Comparison of ENCODE assay signal across 20 cellular contexts in genomic region chr13:80604094-80604493, GRCh38.
DNase-seq lines count a peak whose midpoint lies in the region; ATAC-seq and TF ChIP-seq lines count a peak whose summit lies in the region.
"Had no signal": no experiment of that assay in that cellular context is flagged by ENCODE, and none has a peak within 500 bp of the region (broad histone marks: within the 10 kb centered on the region; RNA-seq: fewer than 3 reads in every experiment).

No MANE protein-coding gene starts in this region.

- H3K4me1 Mint-ChIP-seq in activated CD4-positive, alpha-beta T cell treated with anti-CD3 and anti-CD28 coated beads, Interleukin-2, amount 10 ng/mL, durations not matched to agents 7 days and 5 days = no peaks in the 10 kb centered on the region
- H3K4me1 Mint-ChIP-seq: activated CD4-positive, alpha-beta memory T cell treated with anti-CD3 and anti-CD28 coated beads, Interleukin-2, amount 10 ng/mL, durations not matched to agents 7 days and 5 days had no signal

- no peaks in the 10 kb centered on the region for H3K79me2 ChIP-seq in MM.1S (ENCODE audit: low read length)
- no peaks in the 10 kb centered on the region for H3K79me2 ChIP-seq in PC-9 (ENCODE audit: low read depth)

- H3K4me2 ChIP-seq in MM.1S (ENCODE audit: low read depth, low read length) = no peak overlapping the region
- H3K4me2 ChIP-seq in PC-9 = no peak overlapping the region

- no peaks in the 10 kb centered on the region for H3K27me3 Mint-ChIP-seq in activated CD4-positive, alpha-beta T cell treated with anti-CD3 and anti-CD28 coated beads, Interleukin-2, amount 10 ng/mL, durations not matched to agents 7 days and 5 days
- H3K27me3 Mint-ChIP-seq: activated CD4-positive, alpha-beta memory T cell treated with anti-CD3 and anti-CD28 coated beads, Interleukin-2, amount 10 ng/mL, durations not matched to agents 7 days and 5 days had no signal

- H2AFZ ChIP-seq in MM.1S (ENCODE audit: low read length) = no peak overlapping the region
- no peak overlapping the region for H2AFZ ChIP-seq in PC-9

- H3K4me1 ChIP-seq in MM.1S (ENCODE audit: low read length) (peaks cover 8% of the 10 kb centered on the region), subcutaneous abdominal adipose tissue (ENCODE audit: control insufficient read depth in 5 of 5, insufficient read depth in 5 of 5, low read length in 5 of 5) (peaks cover 0 to 29% (median 13%) of the 10 kb centered on the region in 5 donors), PC-9 (replicated peaks; ENCODE audit: insufficient read depth) (no peaks in the 10 kb centered on the region)
- H3K4me1 ChIP-seq: colonic mucosa, prostate gland had no signal

- H3K9ac ChIP-seq in MM.1S (ENCODE audit: low read length) (no peak overlapping the region), subcutaneous abdominal adipose tissue (ENCODE audit: low read length in 5 of 5) (no peak overlapping the region)

- H3F3A ChIP-seq in MM.1S (ENCODE audit: insufficient read depth, low read length) (no peaks in the 10 kb centered on the region), PC-9 (ENCODE audit: insufficient read depth, low read depth) (no peaks in the 10 kb centered on the region)

- H3K9me3 Mint-ChIP-seq in activated CD4-positive, alpha-beta T cell treated with anti-CD3 and anti-CD28 coated beads, Interleukin-2, amount 10 ng/mL, durations not matched to agents 7 days and 5 days = no peaks in the 10 kb centered on the region

- no peaks in the 10 kb centered on the region for H3K36me3 Mint-ChIP-seq in activated CD4-positive, alpha-beta T cell treated with anti-CD3 and anti-CD28 coated beads, Interleukin-2, amount 10 ng/mL, durations not matched to agents 7 days and 5 days (ENCODE audit: low read depth)

- no peak overlapping the region for H3K27ac Mint-ChIP-seq in activated CD4-positive, alpha-beta T cell treated with anti-CD3 and anti-CD28 coated beads, Interleukin-2, amount 10 ng/mL, durations not matched to agents 7 days and 5 days
- H3K27ac Mint-ChIP-seq: activated CD4-positive, alpha-beta memory T cell treated with anti-CD3 and anti-CD28 coated beads, Interleukin-2, amount 10 ng/mL, durations not matched to agents 7 days and 5 days; T-helper 2 cell treated with Interferon-gamma antibody and Interleukin-4, amounts not matched to agents 5 μg/mL and 100 μg/mL, for 36 hours had no signal

- POLR2A ChIA-PET in activated CD4-positive, alpha-beta T cell treated with anti-CD3 and anti-CD28 coated beads, Interleukin-2, amount 10 ng/mL, durations not matched to agents 7 days and 5 days (lab: Charles Lee) = no interaction called here
- POLR2A ChIA-PET in PC-9 (lab: Charles Lee; ENCODE audit: unreplicated experiment) = no interaction called here

- no TSS peak for BruUV-seq in PC-9 (replicated peaks; lab: Mats Ljungman, UMichigan)

- ATAC-seq in left ventricle myocardium superior (peak; percentile 92), GM19035 (IDR thresholded peaks at IDR 0.05; ENCODE audit: unreplicated experiment) (no peak)

- no peaks in the 10 kb centered on the region for H3K9me3 ChIP-seq in MM.1S (replicated peaks; ENCODE audit: insufficient read depth, low read length)
- no peaks in the 10 kb centered on the region for H3K9me3 ChIP-seq in subcutaneous abdominal adipose tissue (ENCODE audit: control insufficient read depth in 5 of 5, low read length in 5 of 5)
- H3K9me3 ChIP-seq in PC-9 (ENCODE audit: insufficient read depth, low read depth) = no peaks in the 10 kb centered on the region; the same call in 1 of the 2 replicates
- H3K9me3 ChIP-seq: colonic mucosa, prostate gland had no signal

- H3K4me3 ChIP-seq in MM.1S (ENCODE audit: low read length) (no peak overlapping the region), choroid plexus epithelial cell (ENCODE audit: low read depth, low read length) (no peak overlapping the region), subcutaneous abdominal adipose tissue (ENCODE audit: low read depth in 1 of 5, low read length in 5 of 5) (no peak overlapping the region), PC-9 (no peak overlapping the region)
- H3K4me3 ChIP-seq: colonic mucosa, prostate gland had no signal

- H4K20me1 ChIP-seq in MM.1S (ENCODE audit: insufficient read depth, low read length) = no peaks in the 10 kb centered on the region
- H4K20me1 ChIP-seq in PC-9 (ENCODE audit: insufficient read depth) = no peaks in the 10 kb centered on the region

- CTCF ChIA-PET in activated CD4-positive, alpha-beta T cell treated with anti-CD3 and anti-CD28 coated beads, Interleukin-2, amount 10 ng/mL, durations not matched to agents 7 days and 5 days (lab: Charles Lee) = no interaction called here
- CTCF ChIA-PET in PC-9 (lab: Charles Lee) = no interaction called here

- H3K9me2 ChIP-seq in MM.1S (replicated peaks; ENCODE audit: insufficient read depth, low read length) = no peaks in the 10 kb centered on the region
- H3K9me2 ChIP-seq in PC-9 (ENCODE audit: insufficient read depth) = no peaks in the 10 kb centered on the region

- H3K27ac ChIP-seq in MM.1S (ENCODE audit: low read length) = no peak overlapping the region
- peak overlapping the region; percentile 49 for H3K27ac ChIP-seq in subcutaneous abdominal adipose tissue (ENCODE audit: low read depth, low read length)
- no peak overlapping the region for H3K27ac ChIP-seq in PC-9
- H3K27ac ChIP-seq: colonic mucosa, prostate gland had no signal

- TF ChIP-seq CTCF in MM.1S (IDR thresholded peaks at IDR 0.05; ENCODE audit: low read length) (no peak), choroid plexus epithelial cell (conservative IDR thresholded peaks at IDR 0.05; ENCODE audit: low read depth, low read length) (peak; percentile 42), PC-9 (conservative IDR thresholded peaks at IDR 0.05) (no peak)

- no peaks in the 10 kb centered on the region for H3K36me3 ChIP-seq in MM.1S (replicated peaks; ENCODE audit: insufficient read depth, low read length)
- no peaks in the 10 kb centered on the region for H3K36me3 ChIP-seq in subcutaneous abdominal adipose tissue (ENCODE audit: control insufficient read depth in 5 of 5, insufficient read depth in 5 of 5, low read length in 5 of 5)
- H3K36me3 ChIP-seq in PC-9 (ENCODE audit: low read depth) = no peaks in the 10 kb centered on the region
- H3K36me3 ChIP-seq: colonic mucosa, prostate gland had no signal

- H3K27me3 ChIP-seq in MM.1S (replicated peaks; ENCODE audit: insufficient read depth, low read length) (no peaks in the 10 kb centered on the region), subcutaneous abdominal adipose tissue (ENCODE audit: control insufficient read depth in 5 of 5, insufficient read depth in 4 of 5, low read length in 5 of 5) (no peaks in the 10 kb centered on the region), PC-9 (ENCODE audit: insufficient read depth, low read depth) (no peaks in the 10 kb centered on the region)
- H3K27me3 ChIP-seq: colonic mucosa had no signal

- DNase-seq in MM.1S (peak; percentile 68), choroid plexus epithelial cell (ENCODE audit: low read depth) (peak; percentile 17), left ventricle myocardium superior (peak; percentile 29), ureter (ENCODE audit: low spot score) (no peak), PC-9 (no peak)
- no peak for DNase-seq in activated CD4-positive, alpha-beta T cell treated with anti-CD3 and anti-CD28 coated beads, Interleukin-2, amount 10 ng/mL, durations not matched to agents 7 days and 5 days
- DNase-seq: activated CD4-positive, alpha-beta memory T cell treated with anti-CD3 and anti-CD28 coated beads, Interleukin-2, amount 10 ng/mL, durations not matched to agents 7 days and 5 days; activated naive CD4-positive, alpha-beta T cell treated with anti-CD3 and anti-CD28 coated beads, Interleukin-2, amount 50 U/mL, for 16 hours; activated T-cell treated with anti-CD3 and anti-CD28 coated beads, Interleukin-2, amount 50 U/mL, for 1 hour; colonic mucosa; DMS79; foreskin melanocyte; NCI-H1105; NCI-H2107; NCI-H524 treated with DMSO at 0.1 percent for 48 hours; stimulated activated CD4-positive, alpha-beta T cell treated with anti-CD3 and anti-CD28 coated beads, Interleukin-12 subunit alpha, Interleukin-12 subunit beta, amount 100 ng/mL, for 4 hours had no signal

- H3K4me3 Mint-ChIP-seq in activated CD4-positive, alpha-beta T cell treated with anti-CD3 and anti-CD28 coated beads, Interleukin-2, amount 10 ng/mL, durations not matched to agents 7 days and 5 days = no peak overlapping the region
- H3K4me3 Mint-ChIP-seq: activated CD4-positive, alpha-beta memory T cell treated with anti-CD3 and anti-CD28 coated beads, Interleukin-2, amount 10 ng/mL, durations not matched to agents 7 days and 5 days; T-helper 2 cell treated with Interferon-gamma antibody and Interleukin-4, amounts not matched to agents 5 μg/mL and 100 μg/mL, for 36 hours had no signal

- intact Hi-C loops in left ventricle myocardium superior (cut with micrococcal nuclease) (no loop called here), PC-9 (cut with micrococcal nuclease; ENCODE audit: unreplicated experiment) (no loop called here)

Comparison
In these comparisons a context has a peak if more than half of its experiments do, and no peak if none do; other contexts are left out.
1. DNase-seq: peak in MM.1S (single experiment), choroid plexus epithelial cell (single experiment) and left ventricle myocardium superior (single experiment); none in ureter (single experiment), activated CD4-positive, alpha-beta T cell treated with anti-CD3 and anti-CD28 coated beads, Interleukin-2, amount 10 ng/mL, durations not matched to agents 7 days and 5 days (single experiment) and PC-9 (0 of 2).